ENCODE assay signal across 23 cellular contexts in genomic region chr14:77623201-77623600, GRCh38. TPM values are rescaled to one million over a fixed set of nuclear protein-coding genes. Genes with fewer than 3 reads are reported as not detected.
DNase-seq lines count a peak whose midpoint lies in the region; ATAC-seq, FAIRE-seq and TF ChIP-seq lines count a peak whose summit lies in the region.
"Had no signal": no experiment of that assay in that cellular context is flagged by ENCODE, and none has a peak within 500 bp of the region (broad histone marks: within the 10 kb centered on the region; RNA-seq: fewer than 3 reads in every experiment).

No MANE protein-coding gene starts in this region.

- ATAC-seq in heart left ventricle (peak; percentile 34 to 58 (median 44)), left cardiac atrium (peak; percentile 23 to 68), HG02610 (IDR thresholded peaks at IDR 0.05; ENCODE audit: unreplicated experiment) (no peak)

- intact Hi-C loops in heart left ventricle (cut with DNase I) (no loop called here), left cardiac atrium (cut with DNase I) (no loop called here)

- DNase-seq in heart left ventricle (peak in 2 of 5 donors; percentile 15 to 34), right atrium auricular region (ENCODE audit: low spot score) (no peak), MV-4-11 (lab: John Stamatoyannopoulos, UW) (peak; percentile 30), left cardiac atrium (no peak), small intestine (no peak), NCI-H2029 (lab: John Stamatoyannopoulos, UW) (no peak)
- DNase-seq in activated CD4-positive, alpha-beta T cell treated with anti-CD3 and anti-CD28 coated beads, Interleukin-2, amount 10 ng/mL, durations not matched to agents 7 days and 5 days = no peak
- DNase-seq: CD4-positive, alpha-beta memory T cell; GDM1; GOT3; Karpas-422; MG63; NCI-H1105 treated with DMSO at 0.1 percent for 48 hours; NCI-H187; NCI-H2227 treated with DMSO at 0.1 percent for 48 hours; NCI-H510A treated with DMSO at 0.1 percent for 48 hours; NCI-H774; OCI-M1; RPMI8226 had no signal

- no peak overlapping the region for H3K4me3 ChIP-seq in heart left ventricle
- no peak overlapping the region for H3K4me3 ChIP-seq in right atrium auricular region
- H3K4me3 ChIP-seq in small intestine (ENCODE audit: low read depth in 1 of 2, low read length in 2 of 2) = no peak overlapping the region
- H3K4me3 ChIP-seq: BLaER1, MG63 had no signal

- POLR2A ChIA-PET in activated CD4-positive, alpha-beta T cell treated with anti-CD3 and anti-CD28 coated beads, Interleukin-2, amount 10 ng/mL, durations not matched to agents 7 days and 5 days (lab: Charles Lee) = no interaction called here

- TF ChIP-seq CTCF in heart left ventricle (IDR thresholded peaks at IDR 0.05) = no peak
- no peak for TF ChIP-seq CTCF in right atrium auricular region (IDR thresholded peaks at IDR 0.05)

- no peak for FAIRE-seq in small intestine (lab: Jason Lieb, UNC)
- FAIRE-seq: A204.1 had no signal

- CTCF ChIA-PET in activated CD4-positive, alpha-beta T cell treated with anti-CD3 and anti-CD28 coated beads, Interleukin-2, amount 10 ng/mL, durations not matched to agents 7 days and 5 days (lab: Charles Lee) = interaction anchor here (1.7 kb wide), 1 partner anchor 15 kb away, joined by 4 read pairs; no protein-coding TSS in a partner anchor

- peaks cover 2% of the 10 kb centered on the region for H3K9me3 Mint-ChIP-seq in activated CD4-positive, alpha-beta T cell treated with anti-CD3 and anti-CD28 coated beads, Interleukin-2, amount 10 ng/mL, durations not matched to agents 7 days and 5 days

- H3K27ac Mint-ChIP-seq in activated CD4-positive, alpha-beta T cell treated with anti-CD3 and anti-CD28 coated beads, Interleukin-2, amount 10 ng/mL, durations not matched to agents 7 days and 5 days = no peak overlapping the region
- H3K27ac Mint-ChIP-seq: CD4-positive, alpha-beta memory T cell; IgD-negative memory B cell had no signal

- no peaks in the 10 kb centered on the region for H3K27me3 Mint-ChIP-seq in activated CD4-positive, alpha-beta T cell treated with anti-CD3 and anti-CD28 coated beads, Interleukin-2, amount 10 ng/mL, durations not matched to agents 7 days and 5 days
- H3K27me3 Mint-ChIP-seq: CD4-positive, alpha-beta memory T cell; IgD-negative memory B cell had no signal

- no peak for TF ChIP-seq POLR2A in heart left ventricle (IDR thresholded peaks at IDR 0.05)

- H3K36me3 ChIP-seq in heart left ventricle (no peaks in the 10 kb centered on the region), right atrium auricular region (no peaks in the 10 kb centered on the region), small intestine (ENCODE audit: control insufficient read depth in 2 of 2, insufficient read depth in 2 of 2, low read length in 2 of 2) (no peaks in the 10 kb centered on the region)
- H3K36me3 ChIP-seq: BLaER1, MG63 had no signal

- H3K4me1 ChIP-seq in heart left ventricle (peaks cover 0 to 4% (median 0%) of the 10 kb centered on the region in 12 donors), right atrium auricular region (no peaks in the 10 kb centered on the region), small intestine (ENCODE audit: control insufficient read depth in 2 of 2, insufficient read depth in 1 of 2, low read depth in 1 of 2, low read length in 1 of 2) (peaks cover 0 to 4% of the 10 kb centered on the region in 2 donors)
- H3K4me1 ChIP-seq: BLaER1 had no signal

- no peak overlapping the region for H3K4me3 Mint-ChIP-seq in activated CD4-positive, alpha-beta T cell treated with anti-CD3 and anti-CD28 coated beads, Interleukin-2, amount 10 ng/mL, durations not matched to agents 7 days and 5 days
- H3K4me3 Mint-ChIP-seq: CD4-positive, alpha-beta memory T cell; IgD-negative memory B cell had no signal

- H3K36me3 Mint-ChIP-seq in activated CD4-positive, alpha-beta T cell treated with anti-CD3 and anti-CD28 coated beads, Interleukin-2, amount 10 ng/mL, durations not matched to agents 7 days and 5 days (ENCODE audit: low read depth) = no peaks in the 10 kb centered on the region
- H3K36me3 Mint-ChIP-seq: CD4-positive, alpha-beta memory T cell had no signal

- H3K27me3 ChIP-seq in heart left ventricle (no peaks in the 10 kb centered on the region), right atrium auricular region (no peaks in the 10 kb centered on the region), small intestine (ENCODE audit: control insufficient read depth in 2 of 2, insufficient read depth in 2 of 2, low read length in 2 of 2) (no peaks in the 10 kb centered on the region)
- H3K27me3 ChIP-seq: BLaER1, MG63 had no signal

- WGBS in heart left ventricle, 4 donors = 75 to 82% (median 77%) methylated on average over 1 of the region's 1 CpG
- 82 to 90% (median 83%) methylated on average over 1 of the region's 1 CpG for WGBS in small intestine, 3 donors

- H3K9me3 ChIP-seq in heart left ventricle (no peaks in the 10 kb centered on the region), right atrium auricular region (no peaks in the 10 kb centered on the region), small intestine (ENCODE audit: control insufficient read depth, low read depth) (no peaks in the 10 kb centered on the region)
- H3K9me3 ChIP-seq: MG63 had no signal

- H3K4me1 Mint-ChIP-seq in activated CD4-positive, alpha-beta T cell treated with anti-CD3 and anti-CD28 coated beads, Interleukin-2, amount 10 ng/mL, durations not matched to agents 7 days and 5 days = peaks cover 13% of the 10 kb centered on the region
- H3K4me1 Mint-ChIP-seq: IgD-negative memory B cell had no signal

- H3K27ac ChIP-seq in heart left ventricle = no peak overlapping the region
- H3K27ac ChIP-seq in right atrium auricular region = no peak overlapping the region
- peak overlapping the region; percentile 21 to 37 for H3K27ac ChIP-seq in small intestine (ENCODE audit: low read depth in 1 of 2, low read length in 1 of 2)
- H3K27ac ChIP-seq: BLaER1 had no signal

RNA-seq across cellular contexts. Expression of gene SPTLC2, which starts 6.8 kb away (rescaled TPM):
- 10 to 100 TPM in 8 of 9 donors, 1 to 10 TPM in 1; 8.2 to 25.2 (median 11.2) TPM for total RNA-seq in heart left ventricle
- 10 to 100 TPM in 1 of 2 donors, 1 to 10 TPM in 1; 3.8 to 12.0 TPM for polyA plus RNA-seq in heart left ventricle
- 10 to 100 TPM; 11.3 to 14.0 TPM for total RNA-seq in right atrium auricular region
- total RNA-seq in left cardiac atrium = 10 to 100 TPM; 16.1 to 18.4 TPM
- polyA plus RNA-seq in small intestine = 10 to 100 TPM in 1 of 3 donors, 1 to 10 TPM in 2; 5.9 to 27.5 (median 6.7) TPM
- 10 to 100 TPM; 54.2 to 64.4 TPM for total RNA-seq in activated CD4-positive, alpha-beta T cell treated with anti-CD3 and anti-CD28 coated beads, Interleukin-2, amount 10 ng/mL, durations not matched to agents 7 days and 5 days

Comparison
In these comparisons a context has a peak if more than half of its experiments do, and no peak if none do; other contexts are left out.
1. H3K27ac ChIP-seq: peak in small intestine (2 of 2); none in heart left ventricle (0 of 12) and right atrium auricular region (0 of 2).